ENCODE assay signal across 18 cellular contexts in the genomic region with DNA sequence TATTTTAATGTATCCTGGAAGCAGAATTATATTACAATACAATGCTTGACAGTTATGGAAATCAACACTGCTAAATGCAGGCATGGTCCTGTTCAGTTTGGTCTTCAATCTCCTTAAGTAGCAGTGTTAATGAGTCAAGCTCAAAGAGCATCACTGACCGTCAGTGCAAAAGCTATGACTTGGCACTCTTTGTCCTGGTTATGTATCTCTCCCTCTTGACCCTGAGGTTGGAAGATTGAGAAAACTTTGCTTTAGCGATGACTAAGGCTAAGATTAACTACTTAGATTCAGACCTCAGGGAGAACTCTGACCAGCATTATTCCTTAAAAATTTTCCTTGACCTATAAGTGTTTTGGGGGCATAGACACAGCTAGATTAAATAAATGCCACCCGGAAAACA. TPM values are rescaled to one million over a fixed set of nuclear protein-coding genes. Genes with fewer than 3 reads are reported as not detected.
"Had no signal": no experiment of that assay in that cellular context is flagged by ENCODE, and none has a peak within 500 bp of the region (broad histone marks: within the 10 kb centered on the region; RNA-seq: fewer than 3 reads in every experiment).

No MANE protein-coding gene starts in this region.

- H3K4me1 Mint-ChIP-seq: activated naive CD8-positive, alpha-beta T cell treated with anti-CD3 and anti-CD28 coated beads for 36 hours had no signal

- H3K9me3 ChIP-seq: ascending aorta, esophagus squamous epithelium, ovary, suprapubic skin, upper lobe of left lung had no signal

- H3K27me3 ChIP-seq: ascending aorta, esophagus squamous epithelium, heart left ventricle, ovary, suprapubic skin, upper lobe of left lung had no signal

- H3K27ac ChIP-seq: ascending aorta, esophagus squamous epithelium, ovary, suprapubic skin, upper lobe of left lung had no signal

- H3K36me3 Mint-ChIP-seq: activated CD4-positive, alpha-beta memory T cell treated with anti-CD3 and anti-CD28 coated beads for 36 hours; activated naive CD8-positive, alpha-beta T cell treated with anti-CD3 and anti-CD28 coated beads for 36 hours had no signal

- H3K4me3 ChIP-seq: ascending aorta, esophagus squamous epithelium, heart left ventricle, ovary, suprapubic skin, upper lobe of left lung had no signal

- H3K9me3 Mint-ChIP-seq: activated CD4-positive, alpha-beta memory T cell treated with anti-CD3 and anti-CD28 coated beads for 36 hours; activated naive CD8-positive, alpha-beta T cell treated with anti-CD3 and anti-CD28 coated beads for 36 hours had no signal

- DNase-seq: activated CD4-positive, alpha-beta memory T cell treated with anti-CD3 and anti-CD28 coated beads for 36 hours; activated CD4-positive, alpha-beta T cell treated with anti-CD3 and anti-CD28 coated beads for 1 hour; activated gamma-delta T cell; activated naive CD8-positive, alpha-beta T cell treated with anti-CD3 and anti-CD28 coated beads for 36 hours; activated T-cell treated with anti-CD3 and anti-CD28 coated beads, Interleukin-2, amount 50 U/mL, for 48 hours; esophagus squamous epithelium; foreskin melanocyte; heart left ventricle; islet precursor cell; left ventricle myocardium superior; ovary; stimulated activated CD4-positive, alpha-beta T cell treated with anti-CD3 and anti-CD28 coated beads, Interleukin-2, amount 100 ng/mL, for 48 hours; stimulated activated naive CD4-positive, alpha-beta T cell treated with Interleukin-2 at 50 U/mL for 16 hours; upper lobe of left lung had no signal

- H3K27ac Mint-ChIP-seq: activated CD4-positive, alpha-beta memory T cell treated with anti-CD3 and anti-CD28 coated beads for 36 hours; activated naive CD8-positive, alpha-beta T cell treated with anti-CD3 and anti-CD28 coated beads for 36 hours had no signal

- H3K4me3 Mint-ChIP-seq: activated CD4-positive, alpha-beta memory T cell treated with anti-CD3 and anti-CD28 coated beads for 36 hours; activated naive CD8-positive, alpha-beta T cell treated with anti-CD3 and anti-CD28 coated beads for 36 hours had no signal

- H3K27me3 Mint-ChIP-seq: activated CD4-positive, alpha-beta memory T cell treated with anti-CD3 and anti-CD28 coated beads for 36 hours; activated naive CD8-positive, alpha-beta T cell treated with anti-CD3 and anti-CD28 coated beads for 36 hours had no signal

- H3K4me1 ChIP-seq: ascending aorta, esophagus squamous epithelium, suprapubic skin, upper lobe of left lung had no signal

- ATAC-seq: heart left ventricle, left ventricle myocardium superior had no signal

- H3K36me3 ChIP-seq: ascending aorta, heart left ventricle, ovary, suprapubic skin, upper lobe of left lung had no signal

RNA-seq across cellular contexts. Expression of a gene that starts 10.9 kb away (rescaled TPM):
- total RNA-seq: activated CD4-positive, alpha-beta memory T cell treated with anti-CD3 and anti-CD28 coated beads for 36 hours; activated naive CD8-positive, alpha-beta T cell treated with anti-CD3 and anti-CD28 coated beads for 36 hours had no signal
- polyA plus RNA-seq: neural cell had no signal

RNA-seq across cellular contexts. Expression of a gene that starts 20.3 kb away (rescaled TPM):
- total RNA-seq: activated CD4-positive, alpha-beta memory T cell treated with anti-CD3 and anti-CD28 coated beads for 36 hours; activated naive CD8-positive, alpha-beta T cell treated with anti-CD3 and anti-CD28 coated beads for 36 hours had no signal
- polyA plus RNA-seq: neural cell had no signal

RNA-seq across cellular contexts. Expression of a gene that starts 52.9 kb away (rescaled TPM):
- total RNA-seq: activated CD4-positive, alpha-beta memory T cell treated with anti-CD3 and anti-CD28 coated beads for 36 hours; activated naive CD8-positive, alpha-beta T cell treated with anti-CD3 and anti-CD28 coated beads for 36 hours; suprapubic skin had no signal
- polyA plus RNA-seq: neural cell had no signal

RNA-seq across cellular contexts. Expression of a gene that starts 59.8 kb away (rescaled TPM):
- total RNA-seq: activated CD4-positive, alpha-beta memory T cell treated with anti-CD3 and anti-CD28 coated beads for 36 hours; activated naive CD8-positive, alpha-beta T cell treated with anti-CD3 and anti-CD28 coated beads for 36 hours; ascending aorta; esophagus squamous epithelium; left ventricle myocardium superior; mesenteric fat pad had no signal
- polyA plus RNA-seq: neural cell had no signal
